1 cellular context compared by ENCODE assay signal in the genomic region with DNA sequence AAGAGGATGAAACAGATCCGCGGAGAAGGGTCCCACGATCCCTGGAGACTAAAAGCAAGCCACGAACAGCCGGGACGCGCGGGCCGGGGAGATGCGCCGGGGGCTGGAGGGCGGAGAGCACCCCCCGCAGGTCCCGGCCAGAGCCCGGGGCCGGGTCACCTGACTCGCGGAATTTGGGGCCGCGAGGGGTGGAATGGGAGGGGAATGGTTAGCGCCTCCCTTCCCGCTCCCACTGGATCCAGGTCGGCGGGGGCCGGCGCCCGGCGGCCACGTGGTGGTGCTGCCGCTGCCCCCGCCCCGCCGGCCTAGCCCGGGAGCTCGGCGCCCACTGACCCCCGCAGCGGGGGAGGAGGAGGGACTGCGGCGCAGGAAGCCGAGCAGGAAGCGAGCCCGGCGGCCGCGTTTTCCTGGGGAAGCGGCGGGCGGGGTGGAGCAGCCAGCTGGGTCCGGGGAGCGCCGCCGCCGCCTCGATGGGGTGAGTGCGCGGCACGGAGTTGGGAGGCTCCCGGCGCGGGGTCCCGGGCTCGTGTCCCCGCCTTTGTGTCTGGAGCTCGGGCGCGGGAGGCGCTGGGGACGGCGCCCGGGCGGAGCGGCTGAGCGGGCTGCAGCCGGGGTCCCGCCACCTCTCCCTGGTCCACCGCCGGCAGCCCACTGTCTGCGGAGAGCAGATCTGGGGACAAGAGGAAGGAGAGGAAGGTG.
TF ChIP-seq lines count a peak whose summit lies in the region.

Gene RAI14 (plus strand): TSS at position 328 of the 699 bp plus-strand sequence. CDS start 30,592 bp downstream, outside the sequence.

TF ChIP-seq in HepG2, 621 proteins besides CTCF, POLR2A, EP300 and RAD21 (continued from another document and continues in another):
- 0 out of 2 replicates have a peak, but pooled peaks have one; percentile 67 for TF ChIP-seq IRF1 (CRISPR knock-in tag; IDR thresholded peaks at IDR 0.05; ENCODE audit: low read depth)
- no peak for TF ChIP-seq ZNF543 (CRISPR knock-in tag; IDR thresholded peaks at IDR 0.05)
- peak; percentile 52; the same call in 1 of the 2 replicates for TF ChIP-seq ETV5 (CRISPR knock-in tag; IDR thresholded peaks at IDR 0.05; ENCODE audit: borderline replicate concordance)
- TF ChIP-seq MEIS2 (CRISPR knock-in tag; IDR thresholded peaks at IDR 0.05), result 0 out of 2 replicates have a peak, but pooled peaks have one; percentile 34
- no peak for TF ChIP-seq GLI4 (CRISPR knock-in tag; IDR thresholded peaks at IDR 0.05; ENCODE audit: borderline replicate concordance)
- TF ChIP-seq ZNF431 (CRISPR knock-in tag; IDR thresholded peaks at IDR 0.05; ENCODE audit: borderline replicate concordance, low read depth), result peak; percentile 63; the same call in 1 of the 2 replicates
- no peak for TF ChIP-seq MATR3 (CRISPR knock-in tag; IDR thresholded peaks at IDR 0.05)
- TF ChIP-seq SALL1 (CRISPR knock-in tag; IDR thresholded peaks at IDR 0.05), result peak; percentile 66; the same call in 1 of the 2 replicates
- TF ChIP-seq SAFB2 (CRISPR knock-in tag; IDR thresholded peaks at IDR 0.05; ENCODE audit: borderline replicate concordance, low read depth), result peak; percentile 25; the same call in 1 of the 2 replicates
- no peak for TF ChIP-seq MIER2 (CRISPR knock-in tag; IDR thresholded peaks at IDR 0.05)
- TF ChIP-seq, protein P1, sequence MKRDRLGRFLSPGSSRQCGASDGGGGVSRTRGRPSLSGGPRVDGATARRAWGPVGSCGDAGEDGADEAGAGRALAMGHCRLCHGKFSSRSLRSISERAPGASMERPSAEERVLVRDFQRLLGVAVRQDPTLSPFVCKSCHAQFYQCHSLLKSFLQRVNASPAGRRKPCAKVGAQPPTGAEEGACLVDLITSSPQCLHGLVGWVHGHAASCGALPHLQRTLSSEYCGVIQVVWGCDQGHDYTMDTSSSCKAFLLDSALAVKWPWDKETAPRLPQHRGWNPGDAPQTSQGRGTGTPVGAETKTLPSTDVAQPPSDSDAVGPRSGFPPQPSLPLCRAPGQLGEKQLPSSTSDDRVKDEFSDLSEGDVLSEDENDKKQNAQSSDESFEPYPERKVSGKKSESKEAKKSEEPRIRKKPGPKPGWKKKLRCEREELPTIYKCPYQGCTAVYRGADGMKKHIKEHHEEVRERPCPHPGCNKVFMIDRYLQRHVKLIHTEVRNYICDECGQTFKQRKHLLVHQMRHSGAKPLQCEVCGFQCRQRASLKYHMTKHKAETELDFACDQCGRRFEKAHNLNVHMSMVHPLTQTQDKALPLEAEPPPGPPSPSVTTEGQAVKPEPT (CRISPR knock-in tag; IDR thresholded peaks at IDR 0.05; ENCODE audit: low read depth), result no peak
- TF ChIP-seq ZSCAN21 (CRISPR knock-in tag; IDR thresholded peaks at IDR 0.05; ENCODE audit: borderline replicate concordance), result peak; percentile 52; the same call in 1 of the 2 replicates
- TF ChIP-seq ZNF770 (CRISPR knock-in tag; IDR thresholded peaks at IDR 0.05), result no peak; the same call in 1 of the 2 replicates
- TF ChIP-seq ZBTB21 (CRISPR knock-in tag; IDR thresholded peaks at IDR 0.05), result no peak
- TF ChIP-seq YEATS4 (CRISPR knock-in tag; IDR thresholded peaks at IDR 0.05; ENCODE audit: borderline replicate concordance), result peak; percentile 90; the same call in 1 of the 2 replicates
- TF ChIP-seq SRSF1 (optimal IDR thresholded peaks at IDR 0.05; ENCODE audit: low read depth, low read length), result peak; percentile 32
- 0 out of 2 replicates have a peak, but pooled peaks have one; percentile 27 for TF ChIP-seq ZXDC (CRISPR knock-in tag; IDR thresholded peaks at IDR 0.05)
- no peak for TF ChIP-seq TSC22D2 (CRISPR knock-in tag; IDR thresholded peaks at IDR 0.05; ENCODE audit: borderline replicate concordance)
- no peak for TF ChIP-seq RFXANK (CRISPR knock-in tag; IDR thresholded peaks at IDR 0.05)
- TF ChIP-seq ZBTB10 (CRISPR knock-in tag; IDR thresholded peaks at IDR 0.05; ENCODE audit: borderline replicate concordance), result no peak
- peak; percentile 45 for TF ChIP-seq IKZF4 (CRISPR knock-in tag; IDR thresholded peaks at IDR 0.05; ENCODE audit: borderline replicate concordance, low read depth, not compliant biosample characterization)
- TF ChIP-seq BCL6 (CRISPR knock-in tag; IDR thresholded peaks at IDR 0.05), result peak; percentile 36; the same call in 1 of the 2 replicates
- TF ChIP-seq NR3C1 (CRISPR knock-in tag; IDR thresholded peaks at IDR 0.05), result no peak
- TF ChIP-seq XRCC5 (optimal IDR thresholded peaks at IDR 0.05; ENCODE audit: low read length), result peak; percentile 17
- 0 out of 2 replicates have a peak, but pooled peaks have one; percentile 35 for TF ChIP-seq ZNF362 (CRISPR knock-in tag; IDR thresholded peaks at IDR 0.05; ENCODE audit: borderline replicate concordance)
- TF ChIP-seq GATAD1 (CRISPR knock-in tag; IDR thresholded peaks at IDR 0.05), result peak; percentile 17
- TF ChIP-seq ZNF121 (CRISPR knock-in tag; IDR thresholded peaks at IDR 0.05), result no peak
- no peak for TF ChIP-seq ATF5 (CRISPR knock-in tag; IDR thresholded peaks at IDR 0.05; ENCODE audit: low read depth)
- TF ChIP-seq, protein P2, sequence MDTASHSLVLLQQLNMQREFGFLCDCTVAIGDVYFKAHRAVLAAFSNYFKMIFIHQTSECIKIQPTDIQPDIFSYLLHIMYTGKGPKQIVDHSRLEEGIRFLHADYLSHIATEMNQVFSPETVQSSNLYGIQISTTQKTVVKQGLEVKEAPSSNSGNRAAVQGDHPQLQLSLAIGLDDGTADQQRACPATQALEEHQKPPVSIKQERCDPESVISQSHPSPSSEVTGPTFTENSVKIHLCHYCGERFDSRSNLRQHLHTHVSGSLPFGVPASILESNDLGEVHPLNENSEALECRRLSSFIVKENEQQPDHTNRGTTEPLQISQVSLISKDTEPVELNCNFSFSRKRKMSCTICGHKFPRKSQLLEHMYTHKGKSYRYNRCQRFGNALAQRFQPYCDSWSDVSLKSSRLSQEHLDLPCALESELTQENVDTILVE (CRISPR knock-in tag; IDR thresholded peaks at IDR 0.05), result 0 out of 2 replicates have a peak, but pooled peaks have one; percentile 45
- TF ChIP-seq ARID5B (CRISPR knock-in tag; IDR thresholded peaks at IDR 0.05), result no peak; the same call in 1 of the 2 replicates
- no peak for TF ChIP-seq SATB2 (CRISPR knock-in tag; IDR thresholded peaks at IDR 0.05)
- TF ChIP-seq, protein P3, sequence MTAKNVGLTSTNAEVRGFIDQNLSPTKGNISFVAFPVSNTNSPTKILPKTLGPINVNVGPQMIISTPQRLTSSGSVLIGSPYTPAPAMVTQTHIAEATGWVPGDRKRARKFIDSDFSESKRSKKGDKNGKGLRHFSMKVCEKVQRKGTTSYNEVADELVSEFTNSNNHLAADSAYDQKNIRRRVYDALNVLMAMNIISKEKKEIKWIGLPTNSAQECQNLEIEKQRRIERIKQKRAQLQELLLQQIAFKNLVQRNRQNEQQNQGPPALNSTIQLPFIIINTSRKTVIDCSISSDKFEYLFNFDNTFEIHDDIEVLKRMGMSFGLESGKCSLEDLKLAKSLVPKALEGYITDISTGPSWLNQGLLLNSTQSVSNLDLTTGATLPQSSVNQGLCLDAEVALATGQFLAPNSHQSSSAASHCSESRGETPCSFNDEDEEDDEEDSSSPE (CRISPR knock-in tag; IDR thresholded peaks at IDR 0.05), result peak; percentile 75
- no peak for TF ChIP-seq SP2 (CRISPR knock-in tag; IDR thresholded peaks at IDR 0.05)
- TF ChIP-seq ZNF367 (CRISPR knock-in tag; IDR thresholded peaks at IDR 0.05; ENCODE audit: borderline replicate concordance), result no peak; the same call in 1 of the 2 replicates
- peak; percentile 47; the same call in 1 of the 2 replicates for TF ChIP-seq ZNF546 (CRISPR knock-in tag; conservative IDR thresholded peaks at IDR 0.05)
- no peak for TF ChIP-seq ZBTB7A (CRISPR knock-in tag; IDR thresholded peaks at IDR 0.05)
